ENCODE assay signal across 1 cellular context in the genomic region with DNA sequence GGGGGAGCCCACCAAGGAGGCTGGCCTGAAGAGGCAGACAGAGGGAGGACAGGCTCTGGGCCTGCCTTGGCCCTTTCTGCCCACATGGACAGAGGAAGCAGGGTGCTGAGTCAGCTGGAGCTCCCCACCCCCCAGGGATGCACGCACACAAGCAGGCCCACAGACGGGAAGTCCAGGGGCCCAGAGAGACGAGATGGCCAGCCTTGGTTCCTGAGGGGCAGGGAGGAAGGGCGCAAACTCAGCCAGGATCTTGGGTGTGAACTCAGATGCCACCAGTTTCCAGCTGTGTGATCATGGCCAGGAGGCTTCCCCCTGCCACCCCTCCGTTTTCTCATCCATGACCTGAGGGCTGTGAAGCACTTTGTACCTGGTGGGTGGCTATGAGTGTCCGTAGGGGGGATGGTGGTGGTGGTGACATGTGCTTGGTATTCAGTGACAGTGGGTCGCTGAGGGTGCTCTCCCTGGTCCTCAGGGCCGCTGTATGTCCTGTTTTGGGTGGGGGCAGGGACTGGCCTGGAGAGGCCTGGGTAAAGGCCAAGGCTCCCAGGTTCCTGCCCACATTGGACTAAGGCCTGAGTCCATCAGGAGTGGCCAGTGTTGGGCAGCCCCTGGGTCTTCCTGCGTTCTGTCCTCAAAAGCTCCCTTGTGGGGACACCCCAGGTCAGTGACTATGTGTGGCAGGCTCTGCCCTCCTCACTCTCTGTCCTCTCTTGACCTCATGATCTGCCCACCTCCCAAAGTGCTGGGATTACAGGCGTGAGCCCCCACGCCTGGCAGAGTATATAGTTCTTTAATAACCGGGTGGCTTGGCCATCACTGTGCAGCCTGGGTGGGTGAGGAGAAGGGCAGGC.
TF ChIP-seq lines count a peak whose summit lies in the region.

No MANE protein-coding gene starts in this region.

TF ChIP-seq in HEK293, 187 proteins besides CTCF, POLR2A, EP300 and RAD21 (continued from another document):
- TF ChIP-seq ZNF175 (tag by site-specific recombination; IDR thresholded peaks at IDR 0.05): no peak
- no peak for TF ChIP-seq FEZF1 (tag by site-specific recombination; IDR thresholded peaks at IDR 0.05)
- no peak for TF ChIP-seq SALL2 (tag by site-specific recombination; IDR thresholded peaks at IDR 0.05; ENCODE audit: borderline replicate concordance)
- TF ChIP-seq ZNF341 (tag by site-specific recombination; IDR thresholded peaks at IDR 0.05; ENCODE audit: low read depth): no peak
- TF ChIP-seq ZNF202 (tag by site-specific recombination; IDR thresholded peaks at IDR 0.05; ENCODE audit: borderline replicate concordance): no peak
- TF ChIP-seq PRDM10 (tag by site-specific recombination; IDR thresholded peaks at IDR 0.05): peak; percentile 81
- TF ChIP-seq, protein P1, sequence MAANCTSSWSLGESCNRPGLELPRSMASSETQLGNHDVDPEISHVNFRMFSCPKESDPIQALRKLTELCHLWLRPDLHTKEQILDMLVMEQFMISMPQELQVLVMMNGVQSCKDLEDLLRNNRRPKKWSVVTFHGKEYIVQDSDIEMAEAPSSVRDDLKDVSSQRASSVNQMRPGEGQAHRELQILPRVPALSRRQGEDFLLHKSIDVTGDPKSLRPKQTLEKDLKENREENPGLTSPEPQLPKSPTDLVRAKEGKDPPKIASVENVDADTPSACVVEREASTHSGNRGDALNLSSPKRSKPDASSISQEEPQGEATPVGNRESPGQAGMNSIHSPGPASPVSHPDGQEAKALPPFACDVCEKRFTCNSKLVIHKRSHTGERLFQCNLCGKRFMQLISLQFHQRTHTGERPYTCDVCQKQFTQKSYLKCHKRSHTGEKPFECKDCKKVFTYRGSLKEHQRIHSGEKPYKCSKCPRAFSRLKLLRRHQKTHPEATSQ (tag by site-specific recombination; IDR thresholded peaks at IDR 0.05): no peak
- no peak for TF ChIP-seq ZNF37A (tag by site-specific recombination; IDR thresholded peaks at IDR 0.05)
- TF ChIP-seq ZBTB21 (tag by site-specific recombination; IDR thresholded peaks at IDR 0.05): no peak
- peak; percentile 47; the same call in 1 of the 2 replicates for TF ChIP-seq EGR2 (tag by site-specific recombination; IDR thresholded peaks at IDR 0.05; ENCODE audit: low read depth)
- no peak for TF ChIP-seq ZNF174 (tag by site-specific recombination; IDR thresholded peaks at IDR 0.05)
- TF ChIP-seq, protein P2, sequence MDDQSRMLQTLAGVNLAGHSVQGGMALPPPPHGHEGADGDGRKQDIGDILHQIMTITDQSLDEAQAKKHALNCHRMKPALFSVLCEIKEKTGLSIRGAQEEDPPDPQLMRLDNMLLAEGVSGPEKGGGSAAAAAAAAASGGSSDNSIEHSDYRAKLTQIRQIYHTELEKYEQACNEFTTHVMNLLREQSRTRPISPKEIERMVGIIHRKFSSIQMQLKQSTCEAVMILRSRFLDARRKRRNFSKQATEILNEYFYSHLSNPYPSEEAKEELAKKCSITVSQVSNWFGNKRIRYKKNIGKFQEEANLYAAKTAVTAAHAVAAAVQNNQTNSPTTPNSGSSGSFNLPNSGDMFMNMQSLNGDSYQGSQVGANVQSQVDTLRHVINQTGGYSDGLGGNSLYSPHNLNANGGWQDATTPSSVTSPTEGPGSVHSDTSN (CRISPR knock-in tag; IDR thresholded peaks at IDR 0.05): no peak
- no peak for TF ChIP-seq ZEB2 (tag by site-specific recombination; IDR thresholded peaks at IDR 0.05)
- no peak for TF ChIP-seq ZNF335 (tag by site-specific recombination; conservative IDR thresholded peaks at IDR 0.05)
- TF ChIP-seq INSM2 (tag by site-specific recombination; IDR thresholded peaks at IDR 0.05): no peak
- TF ChIP-seq ZNF792 (tag by site-specific recombination; IDR thresholded peaks at IDR 0.05): no peak
